22 cellular contexts compared by ENCODE assay signal in the genomic region with DNA sequence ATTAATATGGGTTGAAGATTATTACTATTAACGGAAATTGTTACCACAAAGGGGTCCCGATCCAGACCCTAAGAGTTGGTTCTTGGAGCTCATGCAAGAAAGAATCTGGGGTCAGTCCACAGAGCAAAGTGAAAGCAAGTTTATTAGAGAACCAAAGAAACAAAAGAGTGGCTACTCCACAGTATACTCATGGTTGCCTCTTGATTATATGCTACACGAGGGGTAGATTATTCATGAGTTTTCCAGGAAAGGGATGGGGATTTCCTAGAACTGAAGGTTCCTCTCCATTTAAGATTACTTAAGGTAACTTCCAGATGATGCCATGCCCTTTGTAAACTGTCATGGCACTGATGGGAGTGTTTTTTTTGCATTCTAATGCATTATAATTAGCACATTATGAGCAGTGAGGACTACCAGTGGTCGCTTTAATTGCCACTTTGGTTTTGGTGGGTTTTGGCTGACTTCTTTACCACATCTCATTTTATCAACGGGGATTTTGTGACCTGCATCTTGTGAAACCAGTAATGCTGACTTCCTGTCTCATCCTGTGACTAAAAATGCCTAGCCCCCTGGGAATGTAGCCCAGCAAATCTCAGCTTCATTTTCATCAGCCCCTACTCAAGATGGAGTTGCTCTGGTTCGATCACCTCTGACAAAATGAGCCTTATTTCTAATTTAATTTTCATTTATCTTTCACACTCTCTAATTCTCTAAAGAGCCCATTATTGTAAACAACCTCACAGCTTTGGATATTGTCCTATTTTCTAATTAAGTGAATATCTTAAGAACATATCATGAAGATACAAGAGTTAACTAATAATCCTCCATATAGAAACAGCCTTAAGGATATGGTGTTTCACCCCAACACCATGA.
"Had no signal": no experiment of that assay in that cellular context is flagged by ENCODE, and none has a peak within 500 bp of the region (broad histone marks: within the 10 kb centered on the region; RNA-seq: fewer than 3 reads in every experiment).

No MANE protein-coding gene starts in this region.

- H3K4me3 ChIP-seq: colonic mucosa, lower lobe of right lung, right lobe of liver had no signal

- ATAC-seq: activated CD8-positive, alpha-beta memory T cell treated with anti-CD3 and anti-CD28 coated beads, Interleukin-2, amount 10 ng/mL, durations not matched to agents 7 days and 5 days; activated T-helper 17 cell treated with anti-CD3 and anti-CD28 coated beads, Interleukin-2, amount 50 U/mL, for 72 hours; left colon; lower lobe of right lung; right lobe of liver had no signal

- H3K4me1 Mint-ChIP-seq: activated CD4-positive, alpha-beta memory T cell treated with anti-CD3 and anti-CD28 coated beads, Interleukin-2, amount 10 ng/mL, durations not matched to agents 7 days and 5 days; activated CD8-positive, alpha-beta memory T cell treated with anti-CD3 and anti-CD28 coated beads, Interleukin-2, amount 10 ng/mL, durations not matched to agents 7 days and 5 days; activated T-helper 17 cell treated with anti-CD3 and anti-CD28 coated beads, Interleukin-2, amount 50 U/mL, for 72 hours; central memory CD8-positive, alpha-beta T cell had no signal

- H3K36me3 Mint-ChIP-seq: activated CD8-positive, alpha-beta memory T cell treated with anti-CD3 and anti-CD28 coated beads, Interleukin-2, amount 10 ng/mL, durations not matched to agents 7 days and 5 days had no signal

- H3K4me3 Mint-ChIP-seq: activated CD4-positive, alpha-beta memory T cell treated with anti-CD3 and anti-CD28 coated beads, Interleukin-2, amount 10 ng/mL, durations not matched to agents 7 days and 5 days; activated CD8-positive, alpha-beta memory T cell treated with anti-CD3 and anti-CD28 coated beads, Interleukin-2, amount 10 ng/mL, durations not matched to agents 7 days and 5 days; activated naive CD4-positive, alpha-beta T cell treated with anti-CD3 and anti-CD28 coated beads for 36 hours; activated T-helper 17 cell treated with anti-CD3 and anti-CD28 coated beads, Interleukin-2, amount 50 U/mL, for 72 hours; central memory CD8-positive, alpha-beta T cell; endodermal cell; natural killer cell treated with Interleukin-12 subunit alpha and Interleukin-12 subunit beta and Interleukin-15 and Interleukin-18, amount 100 ng/mL, for 72 hours had no signal

- H3K27ac Mint-ChIP-seq: activated CD4-positive, alpha-beta memory T cell treated with anti-CD3 and anti-CD28 coated beads, Interleukin-2, amount 10 ng/mL, durations not matched to agents 7 days and 5 days; activated CD8-positive, alpha-beta memory T cell treated with anti-CD3 and anti-CD28 coated beads, Interleukin-2, amount 10 ng/mL, durations not matched to agents 7 days and 5 days; activated naive CD4-positive, alpha-beta T cell treated with anti-CD3 and anti-CD28 coated beads for 36 hours; activated T-helper 17 cell treated with anti-CD3 and anti-CD28 coated beads, Interleukin-2, amount 50 U/mL, for 72 hours; endodermal cell; natural killer cell treated with Interleukin-12 subunit alpha and Interleukin-12 subunit beta and Interleukin-15 and Interleukin-18, amount 100 ng/mL, for 72 hours had no signal

- DNase-seq: activated CD4-positive, alpha-beta memory T cell treated with anti-CD3 and anti-CD28 coated beads, Interleukin-2, amount 10 ng/mL, durations not matched to agents 7 days and 5 days; activated CD4-positive, alpha-beta T cell treated with anti-CD3 and anti-CD28 coated beads for 48 hours; activated CD4-positive, CD25-positive, alpha-beta regulatory T cell; activated CD8-positive, alpha-beta memory T cell treated with anti-CD3 and anti-CD28 coated beads, Interleukin-2, amount 10 ng/mL, durations not matched to agents 7 days and 5 days; activated naive CD4-positive, alpha-beta T cell treated with anti-CD3 and anti-CD28 coated beads for 36 hours; activated T-cell treated with anti-CD3 and anti-CD28 coated beads, Interleukin-2, amount 50 U/mL, for 1 hour; aorta; colonic mucosa; endodermal cell; foreskin melanocyte; hypothalamus; islet precursor cell; left colon; lower lobe of right lung; right lobe of liver; small intestine; stimulated activated CD4-positive, alpha-beta T cell treated with anti-CD3 and anti-CD28 coated beads, Interleukin-15, amount 100 ng/mL, for 24 hours; stimulated activated CD4-positive, alpha-beta T cell treated with anti-CD3 and anti-CD28 coated beads, Interleukin-2, amount 100 ng/mL, for 48 hours; T1000 had no signal
